ENCODE assay signal across 8 cellular contexts in the genomic region with DNA sequence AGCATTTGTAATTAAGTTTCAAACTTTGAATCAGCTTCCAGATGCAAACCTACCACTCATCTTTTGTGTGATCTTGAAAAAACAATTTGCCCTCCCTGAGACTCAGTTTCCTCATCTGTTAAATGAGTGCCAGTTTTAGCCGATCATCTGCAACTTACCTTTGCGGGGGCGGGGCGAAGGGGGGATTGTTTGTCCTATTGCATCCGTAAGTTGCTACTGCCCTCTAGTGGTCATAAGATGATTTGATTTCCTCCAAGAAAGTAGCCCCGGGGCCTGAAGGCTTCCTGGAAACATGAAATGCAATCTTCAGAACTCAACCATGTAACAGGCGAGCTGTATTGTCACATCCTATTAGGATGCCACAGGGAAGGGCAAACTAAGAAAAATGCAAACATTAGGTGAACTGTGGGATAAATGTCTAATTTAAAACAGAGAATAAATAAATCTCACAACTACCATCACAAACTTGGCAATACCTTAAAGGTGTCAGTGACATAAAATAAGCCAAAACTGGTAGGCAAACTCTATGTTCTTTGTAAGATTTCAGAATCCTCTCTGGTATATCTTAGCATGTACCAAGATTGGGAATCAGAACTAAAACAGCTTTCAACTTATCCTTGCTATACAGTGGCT.
DNase-seq lines count a peak whose midpoint lies in the region; ATAC-seq, FAIRE-seq and TF ChIP-seq lines count a peak whose summit lies in the region.

No MANE protein-coding gene starts in this region.

- H3K36me3 ChIP-seq in kidney (ENCODE audit: control insufficient read depth in 1 of 2, insufficient read depth in 2 of 2, low read length in 2 of 2), result no peaks in the 10 kb centered on the region

- H3K27ac ChIP-seq in kidney (ENCODE audit: low read depth in 2 of 2, low read length in 2 of 2), result no peak overlapping the region

- TF ChIP-seq CTCF in kidney (IDR thresholded peaks at IDR 0.05; ENCODE audit: borderline replicate concordance, extremely low read depth, insufficient read depth), result peak; percentile 42

- intact Hi-C loops in kidney (cut with DNase I), result loop anchor here (10.0 kb wide), 1 partner anchor 842 kb away; no protein-coding TSS in a partner anchor

- H3K4me1 ChIP-seq in kidney (ENCODE audit: control insufficient read depth in 1 of 2, insufficient read depth in 1 of 2, low read depth in 1 of 2, low read length in 2 of 2), result no peaks in the 10 kb centered on the region

- no peak for ATAC-seq in GM19463 (IDR thresholded peaks at IDR 0.05; ENCODE audit: unreplicated experiment)

- H3K4me3 ChIP-seq in kidney (ENCODE audit: low read length in 2 of 2), result no peak overlapping the region

- H3K9ac ChIP-seq in kidney (ENCODE audit: low read length in 2 of 2), result no peak overlapping the region

- in situ Hi-C loops in T47D (cut with HindIII; ENCODE audit: low pct_unique_long_range_greater_than_20kb, low sequenced_read_pairs), result no loop called here

- DNase-seq in DMS 273 treated with DMSO at 0.1 percent for 48 hours (lab: John Stamatoyannopoulos, UW) (peak; percentile 34), HCEC 1CT (peak; percentile 52), NCI-H2081 treated with DMSO at 0.1 percent for 48 hours (lab: John Stamatoyannopoulos, UW) (peak; percentile 33), T-helper 9 cell (peak; percentile 4), T47D (ENCODE audit: low read depth in 1 of 2, low spot score in 1 of 2) (peak; percentile 31 to 88), kidney (peak; percentile 61)
- DNase-seq in stimulated activated CD4-positive, alpha-beta T cell treated with anti-CD3 and anti-CD28 coated beads, TNF-alpha, amount 100 ng/mL, for 24 hours (ENCODE audit: low read depth in 3 of 3), result peak; percentile 15 to 40 (median 15)

- no peak for FAIRE-seq in kidney (lab: Jason Lieb, UNC)

- no peaks in the 10 kb centered on the region for H3K9me3 ChIP-seq in kidney (ENCODE audit: control insufficient read depth in 1 of 2, low read length in 2 of 2)

Comparison
In these comparisons a context has a peak if more than half of its experiments do, and no peak if none do; other contexts are left out.
1. DNase-seq: peak in every context shown above with its lines; median percentile 61 in kidney; 60 in T47D; 52 in HCEC 1CT; 34 in DMS 273 treated with DMSO at 0.1 percent for 48 hours; 33 in NCI-H2081 treated with DMSO at 0.1 percent for 48 hours; 15 in stimulated activated CD4-positive, alpha-beta T cell treated with anti-CD3 and anti-CD28 coated beads, TNF-alpha, amount 100 ng/mL, for 24 hours; 4 in T-helper 9 cell.